In the genomic region with DNA sequence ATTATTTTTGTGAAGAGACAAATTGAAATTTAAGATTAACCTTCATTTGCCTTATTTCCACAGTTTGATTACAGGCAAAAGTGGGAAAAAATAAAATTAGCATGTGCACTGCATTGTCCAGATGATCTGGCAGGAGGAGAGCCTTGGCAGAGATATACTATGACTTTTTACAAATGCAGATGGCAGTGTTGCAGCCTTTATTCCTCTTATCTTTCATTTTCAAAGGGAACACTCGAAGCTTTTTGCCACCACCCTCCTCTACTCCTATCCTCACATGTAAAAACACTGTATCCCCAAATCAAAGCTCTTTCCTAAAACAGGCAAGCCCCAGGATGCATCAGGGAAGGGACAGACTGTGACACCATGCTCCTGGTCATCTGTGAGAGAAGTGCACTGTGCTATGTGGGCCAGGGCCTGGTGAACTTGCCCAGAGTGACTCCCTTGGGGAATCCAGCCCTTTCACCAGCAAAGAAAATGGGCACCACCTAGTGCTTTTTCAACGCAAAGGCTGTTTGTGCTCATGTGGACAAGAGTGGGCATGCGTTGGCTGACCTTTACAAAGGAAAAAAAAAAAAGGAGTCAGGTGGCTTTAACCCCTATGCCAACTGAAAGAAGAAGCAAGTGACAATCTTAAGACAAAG, we compare ENCODE assay signal across 9 cellular contexts.
DNase-seq lines count a peak whose midpoint lies in the region; ATAC-seq and TF ChIP-seq lines count a peak whose summit lies in the region.
"Had no signal": no experiment of that assay in that cellular context is flagged by ENCODE, and none has a peak within 500 bp of the region (broad histone marks: within the 10 kb centered on the region; RNA-seq: fewer than 3 reads in every experiment).

No MANE protein-coding gene starts in this region.

- intact Hi-C loops in activated naive CD4-positive, alpha-beta T cell treated with anti-CD3 and anti-CD28 coated beads for 36 hours (cut with micrococcal nuclease) = no loop called here

- peak overlapping the region; percentile 82 for H3K27ac Mint-ChIP-seq in neural crest cell (ENCODE audit: unreplicated experiment)
- H3K27ac Mint-ChIP-seq in activated naive CD4-positive, alpha-beta T cell treated with anti-CD3 and anti-CD28 coated beads for 36 hours = no peak overlapping the region

- no peak for TF ChIP-seq POLR2A in GM18505 (IDR thresholded peaks at IDR 0.05; ENCODE audit: borderline replicate concordance, extremely low read depth, insufficient read depth, insufficient read length)

- no peak overlapping the region for H3K4me3 ChIP-seq in epithelial cell of proximal tubule (ENCODE audit: low read depth, low read length)
- H3K4me3 ChIP-seq: BLaER1 had no signal

- ATAC-seq in HG02938 (IDR thresholded peaks at IDR 0.05; ENCODE audit: unreplicated experiment) (no peak), GM18505 (IDR thresholded peaks at IDR 0.05; ENCODE audit: unreplicated experiment) (no peak)

- H3K4me1 Mint-ChIP-seq in neural crest cell = peaks cover 22% of the 10 kb centered on the region
- no peaks in the 10 kb centered on the region for H3K4me1 Mint-ChIP-seq in activated naive CD4-positive, alpha-beta T cell treated with anti-CD3 and anti-CD28 coated beads for 36 hours (ENCODE audit: low read depth)

- DNase-seq in NCI-H187 (lab: John Stamatoyannopoulos, UW) = peak; percentile 6 to 18
- no peak for DNase-seq in NCI-H187 treated with DMSO at 0.1 percent for 48 hours (lab: John Stamatoyannopoulos, UW)
- peak; percentile 77 for DNase-seq in NCI-H82 (lab: John Stamatoyannopoulos, UW)
- no peak for DNase-seq in epithelial cell of proximal tubule (ENCODE audit: low read depth)
- peak; percentile 25 for DNase-seq in neural crest cell (ENCODE audit: low read depth, low spot score)
- DNase-seq in activated naive CD4-positive, alpha-beta T cell treated with anti-CD3 and anti-CD28 coated beads for 36 hours = no peak

- CTCF ChIA-PET in activated naive CD4-positive, alpha-beta T cell treated with anti-CD3 and anti-CD28 coated beads for 36 hours (lab: Charles Lee) = no interaction called here

- no peak overlapping the region for H3K4me3 Mint-ChIP-seq in neural crest cell
- H3K4me3 Mint-ChIP-seq in activated naive CD4-positive, alpha-beta T cell treated with anti-CD3 and anti-CD28 coated beads for 36 hours = no peak overlapping the region

- H3K9me3 Mint-ChIP-seq in neural crest cell = no peaks in the 10 kb centered on the region
- no peaks in the 10 kb centered on the region for H3K9me3 Mint-ChIP-seq in activated naive CD4-positive, alpha-beta T cell treated with anti-CD3 and anti-CD28 coated beads for 36 hours

- no peaks in the 10 kb centered on the region for H3K36me3 Mint-ChIP-seq in neural crest cell (ENCODE audit: low read depth)
- no peaks in the 10 kb centered on the region for H3K36me3 Mint-ChIP-seq in activated naive CD4-positive, alpha-beta T cell treated with anti-CD3 and anti-CD28 coated beads for 36 hours (ENCODE audit: low read depth)

- peak; percentile 83 for TF ChIP-seq CTCF in epithelial cell of proximal tubule (conservative IDR thresholded peaks at IDR 0.05; ENCODE audit: low read depth, low read length)
- peak; percentile 52 for TF ChIP-seq CTCF in neural crest cell (conservative IDR thresholded peaks at IDR 0.05)

- H3K27me3 Mint-ChIP-seq in neural crest cell (ENCODE audit: low read depth) = peaks cover 8% of the 10 kb centered on the region
- H3K27me3 Mint-ChIP-seq in activated naive CD4-positive, alpha-beta T cell treated with anti-CD3 and anti-CD28 coated beads for 36 hours (ENCODE audit: low read depth) = no peaks in the 10 kb centered on the region

Comparison
In these comparisons a context has a peak if more than half of its experiments do, and no peak if none do; other contexts are left out.
1. DNase-seq: peak in NCI-H187 (2 of 2), NCI-H82 (single experiment) and neural crest cell (single experiment); none in NCI-H187 treated with DMSO at 0.1 percent for 48 hours (single experiment), epithelial cell of proximal tubule (single experiment) and activated naive CD4-positive, alpha-beta T cell treated with anti-CD3 and anti-CD28 coated beads for 36 hours (single experiment).